8 cellular contexts compared by ENCODE assay signal in the genomic region with DNA sequence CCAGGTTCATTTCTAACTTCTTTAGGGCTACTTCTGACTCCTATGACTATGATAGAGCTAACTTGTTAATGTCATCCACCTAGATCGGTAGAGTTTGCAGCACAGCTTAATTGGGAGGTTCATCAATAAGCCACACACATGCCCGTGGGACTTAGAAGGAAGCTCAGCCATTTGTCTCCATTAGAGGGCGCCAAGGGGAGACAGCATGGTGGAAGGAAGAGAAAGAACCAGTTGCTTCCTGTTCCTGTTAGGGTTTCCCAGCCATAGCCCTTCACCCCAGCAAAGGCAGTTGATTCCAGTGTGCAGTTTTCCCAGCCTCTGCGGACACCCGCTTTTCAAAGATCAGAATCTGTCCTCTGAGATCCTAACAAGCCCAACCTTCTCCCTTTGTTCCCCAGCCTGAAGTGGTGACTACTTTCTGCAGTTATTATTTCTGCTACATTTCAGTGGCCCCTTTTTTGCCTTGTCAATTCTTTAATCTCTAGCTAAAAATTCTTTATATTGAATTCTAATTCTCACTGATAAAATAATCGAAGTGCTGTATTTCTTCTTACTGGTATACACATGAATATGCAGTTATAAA. TPM values are rescaled to one million over a fixed set of nuclear protein-coding genes. Genes with fewer than 3 reads are reported as not detected.
DNase-seq lines count a peak whose midpoint lies in the region; ATAC-seq and TF ChIP-seq lines count a peak whose summit lies in the region.

No MANE protein-coding gene starts in this region.

- no peak overlapping the region for H2BK5ac ChIP-seq in mesendoderm (ENCODE audit: low read length)

- H3K9ac ChIP-seq in mesendoderm (ENCODE audit: low read length) = no peak overlapping the region

- peak; percentile 75 for TF ChIP-seq CTCF in AG09309 (IDR thresholded peaks at IDR 0.05; ENCODE audit: control insufficient read depth, insufficient read depth, low read depth, low read length, missing control alignments)

- H4K8ac ChIP-seq in mesendoderm (ENCODE audit: low read depth, low read length) = peak overlapping the region; percentile 98

- no CpG with 5 or more reads among the region's 6 CpGs for WGBS in mesendoderm (ENCODE audit: extremely low coverage, insufficient coverage, low lambda C conversion rate)

- H3K18ac ChIP-seq in mesendoderm (ENCODE audit: low read length) = peak overlapping the region; percentile 99

- no peaks in the 10 kb centered on the region for H3K79me1 ChIP-seq in mesendoderm (ENCODE audit: low read length)

- H3K79me2 ChIP-seq in mesendoderm (ENCODE audit: control insufficient read depth, insufficient read depth, low read length) = no peaks in the 10 kb centered on the region

- H3K4ac ChIP-seq in mesendoderm (ENCODE audit: low read depth, low read length) = no peak overlapping the region

- H3K56ac ChIP-seq in mesendoderm (ENCODE audit: low read length) = no peak overlapping the region

- H2AK5ac ChIP-seq in mesendoderm (ENCODE audit: low read length) = no peak overlapping the region

- no peak overlapping the region for H3K4me2 ChIP-seq in mesendoderm (ENCODE audit: low read length)

- no peaks in the 10 kb centered on the region for H3K27me3 ChIP-seq in effector memory CD4-positive, alpha-beta T cell (replicated peaks; ENCODE audit: control insufficient read depth, insufficient read depth, low read length, poor library complexity, severe bottlenecking)
- H3K27me3 ChIP-seq in mesendoderm (ENCODE audit: insufficient read depth, low read length, poor library complexity) = no peaks in the 10 kb centered on the region

- H3K4me3 ChIP-seq in AG09309 (ENCODE audit: control insufficient read depth, low read depth, low read length) = no peak overlapping the region
- H3K4me3 ChIP-seq in effector memory CD4-positive, alpha-beta T cell (ENCODE audit: insufficient read depth, low read depth, low read length, poor library complexity, severe bottlenecking) = no peak overlapping the region
- H3K4me3 ChIP-seq in mesendoderm (ENCODE audit: low read length) = no peak overlapping the region

- H2BK15ac ChIP-seq in mesendoderm (replicated peaks; ENCODE audit: low read depth) = peak overlapping the region; percentile 67

- H3K36me3 ChIP-seq in effector memory CD4-positive, alpha-beta T cell (ENCODE audit: control insufficient read depth, insufficient read depth, low read length) = no peaks in the 10 kb centered on the region
- no peaks in the 10 kb centered on the region for H3K36me3 ChIP-seq in mesendoderm (ENCODE audit: control insufficient read depth, insufficient read depth, low read length)

- no peaks in the 10 kb centered on the region for H3K4me1 ChIP-seq in effector memory CD4-positive, alpha-beta T cell (ENCODE audit: control insufficient read depth, insufficient read depth, low read length, poor library complexity, severe bottlenecking)
- H3K4me1 ChIP-seq in mesendoderm (ENCODE audit: control insufficient read depth, low read depth, low read length) = peaks cover 7% of the 10 kb centered on the region

- H3K23ac ChIP-seq in mesendoderm (ENCODE audit: low read length) = no peak overlapping the region

- no peak overlapping the region for H3K27ac ChIP-seq in effector memory CD4-positive, alpha-beta T cell (ENCODE audit: insufficient read depth, low read length, poor library complexity, severe bottlenecking)
- no peak overlapping the region for H3K27ac ChIP-seq in mesendoderm (ENCODE audit: low read depth, low read length)

- peak overlapping the region; percentile 94 for H2BK120ac ChIP-seq in mesendoderm (ENCODE audit: low read depth, low read length)

- DNase-seq in AG09309 (ENCODE audit: low read depth) = no peak
- DNase-seq in NCI-H774 (lab: John Stamatoyannopoulos, UW) = peak; percentile 67
- peak; percentile 38 for DNase-seq in activated CD4-positive, alpha-beta T cell treated with anti-CD3 and anti-CD28 coated beads, Interleukin-2, amount 50 U/mL, for 1 hour
- peak in 2 of 3 donors; percentile 2 to 10 for DNase-seq in effector memory CD4-positive, alpha-beta T cell
- peak; percentile 93 for DNase-seq in mesendoderm
- peak; percentile 66 for DNase-seq in superior temporal gyrus (ENCODE audit: extremely low spot score)

- ATAC-seq in GM18867 (IDR thresholded peaks at IDR 0.05; ENCODE audit: unreplicated experiment) (peak; percentile 84), HG03432 (IDR thresholded peaks at IDR 0.05; ENCODE audit: unreplicated experiment) (peak; percentile 78)

- H4K5ac ChIP-seq in mesendoderm (ENCODE audit: low read length) = no peak overlapping the region

- no peaks in the 10 kb centered on the region for H3K9me3 ChIP-seq in effector memory CD4-positive, alpha-beta T cell (ENCODE audit: control insufficient read depth, low read length)

RNA-seq across cellular contexts. Expression of gene MAIP1, which starts 30.3 kb away (rescaled TPM):
- polyA plus RNA-seq in mesendoderm (2013, experiment 1 of 2) = 24.8 TPM
- polyA plus RNA-seq in mesendoderm (2013, experiment 2 of 2) = 24.9 TPM

RNA-seq across cellular contexts. Expression of gene TYW5, which starts 30.4 kb away (rescaled TPM):
- polyA plus RNA-seq in mesendoderm (2013, experiment 1 of 2) = 6.8 TPM
- polyA plus RNA-seq in mesendoderm (2013, experiment 2 of 2) = 6.7 TPM
